Comparison of ENCODE assay signal across 1 cellular context in genomic region chr21:37374026-37374425, GRCh38.
TF ChIP-seq lines count a peak whose summit lies in the region.

No MANE protein-coding gene starts in this region.

TF ChIP-seq in WTC11, 78 proteins besides CTCF, POLR2A, EP300 and RAD21 (continued from another document):
- TF ChIP-seq ZNF512 (CRISPR knock-in tag; IDR thresholded peaks at IDR 0.05; ENCODE audit: borderline replicate concordance), result no peak
- no peak for TF ChIP-seq SMAD4 (CRISPR knock-in tag; IDR thresholded peaks at IDR 0.05)
- TF ChIP-seq AFF4 (CRISPR knock-in tag; IDR thresholded peaks at IDR 0.05; ENCODE audit: borderline replicate concordance), result no peak
- TF ChIP-seq SP1 (CRISPR knock-in tag; conservative IDR thresholded peaks at IDR 0.05), result no peak
- TF ChIP-seq ETV6 (CRISPR knock-in tag; IDR thresholded peaks at IDR 0.05), result no peak
- no peak for TF ChIP-seq EMX1 (CRISPR knock-in tag; IDR thresholded peaks at IDR 0.05)
- no peak for TF ChIP-seq ZNF532 (CRISPR knock-in tag; IDR thresholded peaks at IDR 0.05; ENCODE audit: borderline replicate concordance)
- no peak for TF ChIP-seq FOXK1 (CRISPR knock-in tag; IDR thresholded peaks at IDR 0.05)
- TF ChIP-seq ELF4 (CRISPR knock-in tag; IDR thresholded peaks at IDR 0.05; ENCODE audit: low read depth), result no peak
- TF ChIP-seq ZNF263 (CRISPR knock-in tag; IDR thresholded peaks at IDR 0.05; ENCODE audit: low read depth), result no peak
- no peak for TF ChIP-seq PRRX2 (CRISPR knock-in tag; IDR thresholded peaks at IDR 0.05)
